Comparison of ENCODE assay signal across 1 cellular context in genomic region chr4:8215001-8215427, GRCh38.
TF ChIP-seq lines count a peak whose summit lies in the region.

No MANE protein-coding gene starts in this region.

TF ChIP-seq in H1, 55 proteins besides CTCF, POLR2A, EP300 and RAD21:
- TF ChIP-seq CEBPB (IDR thresholded peaks at IDR 0.05; ENCODE audit: low read depth, low read length) (peak; percentile 43; the same call in 1 of the 2 replicates), ATF2 (IDR thresholded peaks at IDR 0.05; ENCODE audit: low read length) (no peak)
